Comparison of ENCODE assay signal across 8 cellular contexts in the genomic region with DNA sequence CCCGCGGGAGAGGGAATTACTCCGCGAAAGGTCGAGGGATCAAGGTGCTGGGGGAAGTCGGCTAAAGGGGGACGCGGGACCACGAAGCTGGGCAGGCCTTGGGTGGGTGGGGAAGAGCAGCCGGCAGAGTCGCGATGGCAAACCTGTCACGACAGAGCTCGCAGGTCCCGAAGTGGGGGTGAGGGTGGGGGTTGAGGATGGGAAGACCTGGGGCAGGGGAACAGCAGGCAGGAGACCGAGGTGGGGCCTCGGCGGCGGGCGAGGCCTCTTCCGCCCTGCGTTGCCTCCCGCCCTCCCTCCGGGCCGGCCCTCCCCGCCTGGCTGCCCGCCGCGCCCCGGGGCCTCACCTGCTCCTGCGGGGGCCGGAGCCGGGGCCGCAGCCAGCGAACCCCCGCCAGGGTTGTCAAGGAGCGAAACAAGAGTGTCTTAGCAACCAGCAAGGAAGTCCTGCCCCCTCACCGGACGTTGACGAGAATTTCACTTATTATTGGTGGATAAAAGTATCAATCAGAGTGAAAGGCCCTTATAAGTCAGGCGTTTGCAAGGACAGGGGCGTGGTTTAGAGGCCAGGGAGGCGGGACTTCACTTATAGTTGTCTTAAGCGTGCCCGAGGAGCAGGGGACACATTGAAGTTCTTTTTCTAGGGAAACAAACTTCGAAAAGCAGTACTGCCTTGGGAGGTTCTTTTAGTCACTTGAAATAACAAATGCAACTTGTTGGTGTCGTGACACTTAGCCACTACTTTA. TPM values are rescaled to one million over a fixed set of nuclear protein-coding genes. Genes with fewer than 3 reads are reported as not detected.
DNase-seq lines count a peak whose midpoint lies in the region; ATAC-seq and TF ChIP-seq lines count a peak whose summit lies in the region.

A gene with protein sequence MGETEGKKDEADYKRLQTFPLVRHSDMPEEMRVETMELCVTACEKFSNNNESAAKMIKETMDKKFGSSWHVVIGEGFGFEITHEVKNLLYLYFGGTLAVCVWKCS (minus strand): TSS at position 423 of the 746 bp plus-strand sequence. CDS start 11,412 bp downstream, outside the sequence.

- 0 to 1% (median 1%) methylated on average over 37 to 47 of the region's 47 CpGs for WGBS in ovary, 3 donors
- 0 to 1% methylated on average over 24 to 45 of the region's 47 CpGs for WGBS in thyroid gland, 2 donors

- H3K27ac ChIP-seq in ovary (peak within 1 kb of the TSS; percentile 45 to 74), thyroid gland (peak within 1 kb of the TSS; percentile 66 to 83 (median 81))

- ATAC-seq in HG02798 (IDR thresholded peaks at IDR 0.05; ENCODE audit: poor library complexity, unreplicated experiment) (peak; percentile 97), Right ventricle myocardium superior (ENCODE audit: poor library complexity) (peak; percentile 97)

- no peak for TF ChIP-seq EP300 in ovary (IDR thresholded peaks at IDR 0.05)

- no peak for TF ChIP-seq CTCF in GM12875 (IDR thresholded peaks at IDR 0.05; ENCODE audit: borderline replicate concordance, insufficient read depth, low read depth, low read length)
- TF ChIP-seq CTCF in ovary (IDR thresholded peaks at IDR 0.05) = no peak
- TF ChIP-seq CTCF in thyroid gland (IDR thresholded peaks at IDR 0.05) = peak in 1 of 6 experiments; percentile 6

- intact Hi-C loops in Right ventricle myocardium superior (cut with DNase I) (no loop called here), ovary (cut with DNase I) (no loop called here), thyroid gland (cut with DNase I) (no loop called here)

- H3K27me3 ChIP-seq in adipocyte (replicated peaks; ENCODE audit: control insufficient read depth, insufficient read depth, low read length) = peaks cover 4% of the 10 kb centered on the region
- no peaks in the 10 kb centered on the region for H3K27me3 ChIP-seq in ovary
- H3K27me3 ChIP-seq in thyroid gland = no peaks in the 10 kb centered on the region

- TF ChIP-seq POLR2A in ovary (IDR thresholded peaks at IDR 0.05) = peak; percentile 73
- TF ChIP-seq POLR2A in thyroid gland (IDR thresholded peaks at IDR 0.05) = peak in 1 of 2 donors; percentile 78

- DNase-seq in NCI-H1417 treated with DMSO at 0.1 percent for 48 hours (lab: John Stamatoyannopoulos, UW) (peak; percentile 81), SW 1271 (lab: John Stamatoyannopoulos, UW) (peak; percentile 87 to 95), adipocyte (ENCODE audit: low read depth) (peak; percentile 100), Right ventricle myocardium superior (peak; percentile 96), ovary (peak; percentile 93 to 98 (median 95)), thyroid gland (peak; percentile 98 to 99)

- H3K36me3 ChIP-seq in adipocyte (ENCODE audit: control insufficient read depth, insufficient read depth, low read length, severe bottlenecking) (peaks cover 10% of the 10 kb centered on the region), ovary (no peaks in the 10 kb centered on the region), thyroid gland (no peaks in the 10 kb centered on the region)

- peak within 1 kb of the TSS; percentile 85 for H3K9ac ChIP-seq in adipocyte (ENCODE audit: low read length)

- no peaks in the 10 kb centered on the region for H3K9me3 ChIP-seq in adipocyte (ENCODE audit: control insufficient read depth, low read length)
- H3K9me3 ChIP-seq in ovary = no peaks in the 10 kb centered on the region
- no peaks in the 10 kb centered on the region for H3K9me3 ChIP-seq in thyroid gland

- H3K4me3 ChIP-seq in GM12875 (ENCODE audit: low read depth, low read length) = peak within 1 kb of the TSS; percentile 75
- H3K4me3 ChIP-seq in adipocyte (ENCODE audit: low read length) = peak within 1 kb of the TSS; percentile 92
- peak within 1 kb of the TSS; percentile 55 for H3K4me3 ChIP-seq in ovary
- H3K4me3 ChIP-seq in thyroid gland (replicated peaks in 1 of 3) = peak within 1 kb of the TSS; percentile 49 to 89 (median 58)

- H3K4me1 ChIP-seq in adipocyte (ENCODE audit: control insufficient read depth, insufficient read depth, low read length) = peaks cover 13% of the 10 kb centered on the region
- peaks cover 5% of the 10 kb centered on the region for H3K4me1 ChIP-seq in ovary (ENCODE audit: insufficient read depth)
- H3K4me1 ChIP-seq in thyroid gland = peaks cover 0 to 12% of the 10 kb centered on the region in 2 donors

RNA-seq across cellular contexts. Expression of the gene that starts here (rescaled TPM):
- total RNA-seq in Right ventricle myocardium superior (12.2 TPM), ovary (10 to 100 TPM; 12.1 to 26.4 (median 16.3) TPM), thyroid gland (10 to 100 TPM; 30.9 to 50.0 (median 37.9) TPM)
- 10 to 100 TPM; 12.2 to 23.5 TPM for polyA plus RNA-seq in ovary

Comparison
In these comparisons a context has a peak if more than half of its experiments do, and no peak if none do; other contexts are left out.
1. Peak in every context shown above with its lines: DNase-seq, ATAC-seq, H3K4me3 ChIP-seq and H3K27ac ChIP-seq.